1 cellular context compared by ENCODE assay signal in genomic region chr11:47448566-47449427, GRCh38.
TF ChIP-seq lines count a peak whose summit lies in the region.

RAPSN (minus strand) TSS chr11:47449136; CDS start chr11:47448964, 172 bp downstream.

TF ChIP-seq in H1, 55 proteins besides CTCF, POLR2A, EP300 and RAD21:
- TF ChIP-seq TEAD4 (IDR thresholded peaks at IDR 0.05; ENCODE audit: low read depth, low read length) (0 out of 2 replicates have a peak, but pooled peaks have one; percentile 7), MAX (IDR thresholded peaks at IDR 0.05) (peak; percentile 45; the same call in 1 of the 2 replicates), BCL11A (IDR thresholded peaks at IDR 0.05; ENCODE audit: low read depth in 2 of 2, low read length in 2 of 2) (no peak)
